Comparison of ENCODE assay signal across 1 cellular context in genomic region chr7:4716946-4717694, GRCh38.
TF ChIP-seq lines count a peak whose summit lies in the region.

No MANE protein-coding gene starts in this region.

TF ChIP-seq in HEK293, 187 proteins besides CTCF, POLR2A, EP300 and RAD21:
- TF ChIP-seq ZNF266 (tag by site-specific recombination; IDR thresholded peaks at IDR 0.05; ENCODE audit: low read depth) (no peak), SETDB1 (IDR thresholded peaks at IDR 0.05; ENCODE audit: insufficient read length, low read length) (peak; percentile 38)
